11 cellular contexts compared by ENCODE assay signal in the genomic region with DNA sequence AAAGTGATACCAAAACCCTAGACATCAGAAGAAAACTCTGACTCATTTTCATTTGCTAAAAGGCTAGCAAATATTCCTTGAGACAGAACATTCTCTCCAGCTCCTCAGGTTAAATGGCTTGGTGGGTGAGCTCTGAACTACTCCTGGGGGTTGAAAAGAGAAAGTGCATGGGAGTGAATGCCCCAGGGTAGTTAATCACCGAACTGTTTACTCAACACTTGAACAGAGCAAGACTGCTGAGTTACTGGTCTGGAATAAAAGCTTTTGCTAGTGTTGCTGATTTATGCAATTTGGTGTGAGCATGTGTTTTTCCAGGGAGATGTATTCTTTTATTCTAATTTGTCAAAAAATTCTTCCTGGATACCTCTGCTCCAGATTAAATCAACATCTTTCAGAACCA.
DNase-seq lines count a peak whose midpoint lies in the region; ATAC-seq and TF ChIP-seq lines count a peak whose summit lies in the region.
"Had no signal": no experiment of that assay in that cellular context is flagged by ENCODE, and none has a peak within 500 bp of the region (broad histone marks: within the 10 kb centered on the region; RNA-seq: fewer than 3 reads in every experiment).

No MANE protein-coding gene starts in this region.

- peak overlapping the region; percentile 49 for H3K27ac Mint-ChIP-seq in nephron progenitor cell
- H3K27ac Mint-ChIP-seq: CD4-positive, alpha-beta memory T cell had no signal

- no peak overlapping the region for H3K4me3 ChIP-seq in HAP-1
- no peak overlapping the region for H3K4me3 ChIP-seq in mammary epithelial cell (replicated peaks in 1 of 3; ENCODE audit: insufficient read depth in 1 of 3, low read depth in 2 of 3, low read length in 3 of 3)
- no peak overlapping the region for H3K4me3 ChIP-seq in Karpas-422 (ENCODE audit: low read length)

- H2AFZ ChIP-seq in mammary epithelial cell (ENCODE audit: low read depth, low read length): peak overlapping the region; percentile 46
- no peak overlapping the region for H2AFZ ChIP-seq in Karpas-422 (ENCODE audit: low read length)

- no peaks in the 10 kb centered on the region for H3K36me3 Mint-ChIP-seq in nephron progenitor cell (ENCODE audit: low read depth)
- H3K36me3 Mint-ChIP-seq: CD4-positive, alpha-beta memory T cell had no signal

- DNase-seq in HAP-1 (ENCODE audit: low spot score in 2 of 2): peak; percentile 19 to 48
- DNase-seq in NCI-H2227 (lab: John Stamatoyannopoulos, UW; ENCODE audit: unreplicated experiment): peak; percentile 36
- DNase-seq in mammary epithelial cell: peak; percentile 83
- peak; percentile 6 for DNase-seq in nephron progenitor cell
- no peak for DNase-seq in Karpas-422
- DNase-seq in SW480 (ENCODE audit: low spot score): no peak
- no peak for DNase-seq in foreskin melanocyte
- DNase-seq: activated CD4-positive, alpha-beta T cell treated with anti-CD3 and anti-CD28 coated beads for 1 hour; CD4-positive, alpha-beta memory T cell; Right ventricle myocardium superior had no signal

- in situ Hi-C loops in HAP-1 (cut with MboI; ENCODE audit: low sequenced_read_pairs): no loop called here
- in situ Hi-C loops in mammary epithelial cell (cut with MboI; ENCODE audit: low sequenced_read_pairs in 2 of 2): no loop called here

- ATAC-seq in GM18909 (IDR thresholded peaks at IDR 0.05; ENCODE audit: poor library complexity, unreplicated experiment): no peak

- intact Hi-C loops in mammary epithelial cell (cut with micrococcal nuclease): loop anchor here (2.0 kb wide), 1 partner anchor 48 kb away; no protein-coding TSS in a partner anchor

- H3K9me3 Mint-ChIP-seq in nephron progenitor cell: peaks cover 8% of the 10 kb centered on the region

- no peaks in the 10 kb centered on the region for H3K9me2 ChIP-seq in Karpas-422 (replicated peaks; ENCODE audit: insufficient read depth, low read length)

- H3K4me2 ChIP-seq in mammary epithelial cell (ENCODE audit: insufficient read depth, low read depth, low read length): peak overlapping the region; percentile 29
- H3K4me2 ChIP-seq in Karpas-422 (ENCODE audit: low read depth, low read length, poor library complexity, severe bottlenecking): no peak overlapping the region

- no peaks in the 10 kb centered on the region for H3K27me3 ChIP-seq in HAP-1 (ENCODE audit: low read depth)
- no peaks in the 10 kb centered on the region for H3K27me3 ChIP-seq in mammary epithelial cell (ENCODE audit: insufficient read depth, low read length)
- H3K27me3 ChIP-seq in Karpas-422 (ENCODE audit: low read length): no peaks in the 10 kb centered on the region

- dilution Hi-C loops in mammary epithelial cell (cut with HindIII; ENCODE audit: low sequenced_read_pairs): no loop called here

- no peaks in the 10 kb centered on the region for H3K79me2 ChIP-seq in mammary epithelial cell (ENCODE audit: insufficient read depth, low read length)
- no peaks in the 10 kb centered on the region for H3K79me2 ChIP-seq in Karpas-422 (ENCODE audit: low read length)

- peaks cover 7% of the 10 kb centered on the region for H3K4me1 Mint-ChIP-seq in nephron progenitor cell
- H3K4me1 Mint-ChIP-seq: CD4-positive, alpha-beta memory T cell had no signal

- H3K4me1 ChIP-seq in HAP-1 (no peaks in the 10 kb centered on the region), mammary epithelial cell (ENCODE audit: insufficient read depth, low read length) (peaks cover 6% of the 10 kb centered on the region), Karpas-422 (ENCODE audit: low read length) (no peaks in the 10 kb centered on the region)

- H3K9ac ChIP-seq in mammary epithelial cell (ENCODE audit: insufficient read depth, low read length) (no peak overlapping the region), Karpas-422 (ENCODE audit: low read length) (no peak overlapping the region)

- no peak overlapping the region for H3K4me3 Mint-ChIP-seq in nephron progenitor cell
- H3K4me3 Mint-ChIP-seq: CD4-positive, alpha-beta memory T cell had no signal

- TF ChIP-seq CTCF in mammary epithelial cell (conservative IDR thresholded peaks at IDR 0.05 in 1 of 2, IDR thresholded peaks at IDR 0.05 in 1 of 2; ENCODE audit: extremely low read depth in 1 of 2, insufficient read depth in 1 of 2, low read depth in 1 of 2, low read length in 2 of 2) (peak in 1 of 2 donors; percentile 39), nephron progenitor cell (IDR thresholded peaks at IDR 0.05) (peak; percentile 30)

- H3K27me3 Mint-ChIP-seq in nephron progenitor cell (ENCODE audit: low read depth, poor library complexity): no peaks in the 10 kb centered on the region
- H3K27me3 Mint-ChIP-seq: CD4-positive, alpha-beta memory T cell had no signal

- CTCF ChIA-PET in mammary epithelial cell (lab: Charles Lee; ENCODE audit: low non-redundant PET): no interaction called here

- 29% methylated on average over 1 of the region's 1 CpG for WGBS in mammary epithelial cell (ENCODE audit: low coverage, missing lambda C conversion rate)

- BruUV-seq in mammary epithelial cell (replicated peaks; lab: Mats Ljungman, UMichigan): no TSS peak

- no peaks in the 10 kb centered on the region for H3K9me3 ChIP-seq in HAP-1
- no peaks in the 10 kb centered on the region for H3K9me3 ChIP-seq in mammary epithelial cell (replicated peaks; ENCODE audit: insufficient read depth, low read length)
- peaks cover 3% of the 10 kb centered on the region; the same call in 1 of the 2 replicates for H3K9me3 ChIP-seq in Karpas-422 (ENCODE audit: low read length)

- H3K27ac ChIP-seq in mammary epithelial cell (ENCODE audit: insufficient read depth, low read depth, low read length) (peak overlapping the region; percentile 26), Karpas-422 (ENCODE audit: low read length) (no peak overlapping the region)

- no peaks in the 10 kb centered on the region for H3K36me3 ChIP-seq in HAP-1 (replicated peaks)
- H3K36me3 ChIP-seq in mammary epithelial cell (ENCODE audit: insufficient read depth, low read length): no peaks in the 10 kb centered on the region
- H3K36me3 ChIP-seq in Karpas-422 (ENCODE audit: insufficient read depth, low read length): no peaks in the 10 kb centered on the region

- no peaks in the 10 kb centered on the region for H4K20me1 ChIP-seq in mammary epithelial cell (ENCODE audit: insufficient read depth, low read length)
- H4K20me1 ChIP-seq in Karpas-422 (ENCODE audit: insufficient read depth, low read depth, low read length): no peaks in the 10 kb centered on the region

Comparison
In these comparisons a context has a peak if more than half of its experiments do, and no peak if none do; other contexts are left out.
1. DNase-seq: peak in HAP-1 (2 of 2), NCI-H2227 (single experiment), mammary epithelial cell (single experiment) and nephron progenitor cell (single experiment); none in Karpas-422 (single experiment), SW480 (single experiment) and foreskin melanocyte (single experiment).